1 cellular context compared by ENCODE assay signal in genomic region chr12:121889267-121889624, GRCh38.
TF ChIP-seq lines count a peak whose summit lies in the region.

No MANE protein-coding gene starts in this region.

TF ChIP-seq in GM23338, 12 proteins besides CTCF, POLR2A, EP300 and RAD21 (continued from another document):
- TF ChIP-seq ZNF462 (CRISPR knock-in tag; IDR thresholded peaks at IDR 0.05), result no peak
